In genomic region chr3:124306665-124307064, GRCh38 we compare ENCODE assay signal across 27 cellular contexts.
A peak's percentile ranks its signal among the peaks of the same experiment; 100 is the strongest.
DNase-seq lines count a peak whose midpoint lies in the region; TF ChIP-seq lines count a peak whose summit lies in the region.
"Had no signal": no experiment of that assay in that cellular context is flagged by ENCODE, and none has a peak within 500 bp of the region (broad histone marks: within the 10 kb centered on the region; RNA-seq: fewer than 3 reads in every experiment).

No MANE protein-coding gene starts in this region.

- DNase-seq in AG20443 (ENCODE audit: low spot score): no peak
- DNase-seq: 8988T; ACHN; AML-193; BE2C; C1 segment of cervical spinal cord; Caco-2; Calu3; CD4-positive, alpha-beta memory T cell; CD4-positive, alpha-beta T cell; CD4-positive, CD25-positive, alpha-beta regulatory T cell; CD8-positive, alpha-beta memory T cell; CD8-positive, alpha-beta T cell; COR-L47; DMS 273 treated with DMSO at 0.1 percent for 48 hours; DMS153; DMS53; DMS79; DMS79 treated with DMSO at 0.1 percent for 48 hours; DND-41; EL had no signal

- H3K4me1 ChIP-seq in HEK293 (ENCODE audit: control insufficient read depth, insufficient read depth, low read length): no peaks in the 10 kb centered on the region
- H3K4me1 ChIP-seq: A549, Caco-2 had no signal

- CTCF ChIA-PET in HEK293 (lab: Yijun Ruan, JAX): no interaction called here

- no peaks in the 10 kb centered on the region for H3K9me3 ChIP-seq in HEK293 (ENCODE audit: control insufficient read depth, insufficient read depth, low read depth, low read length)
- H3K9me3 ChIP-seq: BE2C had no signal

- no peak overlapping the region for H3K4me3 ChIP-seq in HEK293 (ENCODE audit: low read depth, low read length)
- H3K4me3 ChIP-seq: A549; BLaER1; BLaER1 treated with 17β-estradiol and CSF1 and Interleukin-3, amounts not matched to agents 10 nM and 100 nM had no signal

- no peak overlapping the region for H3K27ac ChIP-seq in HEK293 (ENCODE audit: extremely low read depth, low read depth, low read length)
- H3K27ac ChIP-seq: 22Rv1; A549; BLaER1; BLaER1 treated with 17β-estradiol and CSF1 and Interleukin-3, amounts not matched to agents 10 nM and 100 nM; C4-2B had no signal

- POLR2A ChIA-PET in HEK293 (lab: Yijun Ruan, JAX): no interaction called here

- TF ChIP-seq CTCF in HEK293 (tag by site-specific recombination; IDR thresholded peaks at IDR 0.05): no peak

- no peaks in the 10 kb centered on the region for H3K36me3 ChIP-seq in HEK293 (ENCODE audit: control insufficient read depth in 2 of 2, insufficient read depth in 1 of 2, low read length in 2 of 2)
- H3K36me3 ChIP-seq: BE2C had no signal

TF ChIP-seq in HEK293, 187 proteins besides CTCF, POLR2A, EP300 and RAD21:
- no peak for TF ChIP-seq KLF8 (tag by site-specific recombination; IDR thresholded peaks at IDR 0.05)
- no peak for TF ChIP-seq ZNF623 (tag by site-specific recombination; IDR thresholded peaks at IDR 0.05)
- no peak for TF ChIP-seq TCF7L2 (IDR thresholded peaks at IDR 0.05; ENCODE audit: borderline replicate concordance, low read depth, low read length)
- TF ChIP-seq TRIM28 (IDR thresholded peaks at IDR 0.05; ENCODE audit: borderline replicate concordance, low read length): peak; percentile 72; the same call in 1 of the 2 replicates
- no peak for TF ChIP-seq ZNF202 (tag by site-specific recombination; IDR thresholded peaks at IDR 0.05; ENCODE audit: borderline replicate concordance)
- no peak for TF ChIP-seq ZIC2 (tag by site-specific recombination; IDR thresholded peaks at IDR 0.05)
- peak; percentile 93 for TF ChIP-seq SETDB1 (IDR thresholded peaks at IDR 0.05; ENCODE audit: insufficient read length, low read length)
- no peak for TF ChIP-seq ZNF510 (tag by site-specific recombination; IDR thresholded peaks at IDR 0.05; ENCODE audit: insufficient replicate concordance)
